ENCODE assay signal across 11 cellular contexts in the genomic region with DNA sequence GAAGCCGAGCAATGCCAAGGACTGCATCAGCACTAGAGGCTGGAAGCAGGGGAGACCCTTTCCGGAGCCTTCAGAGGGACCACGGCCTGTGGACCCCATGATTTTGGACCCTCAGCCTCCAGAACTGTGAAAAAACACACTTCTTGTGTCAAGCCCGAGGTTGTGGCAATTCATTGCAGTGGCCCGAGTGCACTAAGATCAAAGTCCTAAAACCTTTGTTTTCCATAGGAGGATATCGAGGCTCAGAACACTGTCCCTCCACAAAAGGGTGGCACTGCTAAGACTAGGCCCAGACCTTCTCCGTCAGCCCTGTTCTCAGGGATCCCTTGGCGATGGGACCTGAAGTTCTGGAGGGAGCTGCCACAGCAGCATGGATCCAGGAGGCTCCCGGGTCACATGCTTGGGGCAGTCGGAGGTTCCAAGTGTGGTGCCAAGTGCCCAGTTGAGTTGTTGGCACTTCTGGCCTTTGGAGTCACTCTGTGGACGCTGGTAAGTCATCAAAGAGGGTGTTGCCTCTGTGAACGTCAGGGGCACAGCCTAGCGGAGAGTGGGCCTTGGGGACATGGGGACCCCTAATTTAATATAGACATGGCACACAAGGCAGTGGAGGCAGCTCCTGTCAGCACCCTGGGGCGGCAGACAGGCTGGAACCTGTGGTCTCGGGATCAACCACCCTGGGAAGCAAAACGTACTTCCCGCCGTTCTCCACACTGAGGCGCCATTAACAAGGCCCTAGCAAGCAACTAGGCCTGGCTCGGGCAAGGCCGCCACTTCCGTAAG.
DNase-seq lines count a peak whose midpoint lies in the region; ATAC-seq and TF ChIP-seq lines count a peak whose summit lies in the region.
"Had no signal": no experiment of that assay in that cellular context is flagged by ENCODE, and none has a peak within 500 bp of the region (broad histone marks: within the 10 kb centered on the region; RNA-seq: fewer than 3 reads in every experiment).

No MANE protein-coding gene starts in this region.

- H3K27me3 ChIP-seq in BLaER1 treated with 17β-estradiol and CSF1 and Interleukin-3, amounts not matched to agents 10 nM and 100 nM = no peaks in the 10 kb centered on the region
- H3K27me3 ChIP-seq in muscle layer of colon (ENCODE audit: control insufficient read depth in 1 of 2, insufficient read depth in 2 of 2, low read length in 2 of 2) (no peaks in the 10 kb centered on the region), Caco-2 (replicated peaks; ENCODE audit: control insufficient read depth, insufficient read depth, low read length) (no peaks in the 10 kb centered on the region)
- H3K27me3 ChIP-seq: thyroid gland had no signal

- H3K4me3 ChIP-seq in BLaER1 treated with 17β-estradiol and CSF1 and Interleukin-3, amounts not matched to agents 10 nM and 100 nM = no peak overlapping the region
- H3K4me3 ChIP-seq in muscle layer of colon (ENCODE audit: low read depth in 1 of 2, low read length in 2 of 2) (no peak overlapping the region), Caco-2 (ENCODE audit: low read depth, low read length) (no peak overlapping the region)
- H3K4me3 ChIP-seq: thyroid gland had no signal

- ATAC-seq in natural killer cell treated with Interleukin-12 subunit alpha and Interleukin-12 subunit beta and Interleukin-15 and Interleukin-18, amount 100 ng/mL, for 72 hours = no peak

- H3K36me3 Mint-ChIP-seq in HFFc6 (ENCODE audit: low read depth) (no peaks in the 10 kb centered on the region), Caco-2 (ENCODE audit: insufficient read depth, unreplicated experiment) (no peaks in the 10 kb centered on the region)
- no peaks in the 10 kb centered on the region for H3K36me3 Mint-ChIP-seq in natural killer cell treated with Interleukin-12 subunit alpha and Interleukin-12 subunit beta and Interleukin-15 and Interleukin-18, amount 100 ng/mL, for 72 hours

- CTCF ChIA-PET in Caco-2 (lab: Charles Lee) = no interaction called here

- H3K9me3 Mint-ChIP-seq in HFFc6 = no peaks in the 10 kb centered on the region
- H3K9me3 Mint-ChIP-seq in natural killer cell treated with Interleukin-12 subunit alpha and Interleukin-12 subunit beta and Interleukin-15 and Interleukin-18, amount 100 ng/mL, for 72 hours = no peaks in the 10 kb centered on the region
- H3K9me3 Mint-ChIP-seq in Caco-2 (ENCODE audit: unreplicated experiment) = no peaks in the 10 kb centered on the region

- no peaks in the 10 kb centered on the region for H3K36me3 ChIP-seq in BLaER1 treated with 17β-estradiol and CSF1 and Interleukin-3, amounts not matched to agents 10 nM and 100 nM
- no peaks in the 10 kb centered on the region for H3K36me3 ChIP-seq in muscle layer of colon (ENCODE audit: insufficient read depth, low read length)
- H3K36me3 ChIP-seq in Caco-2 (ENCODE audit: control insufficient read depth, insufficient read depth, low read length) = no peaks in the 10 kb centered on the region
- H3K36me3 ChIP-seq: thyroid gland had no signal

- POLR2A ChIA-PET in Caco-2 (lab: Charles Lee) = no interaction called here

- H3K4me3 Mint-ChIP-seq in HFFc6 (no peak overlapping the region), Caco-2 (ENCODE audit: unreplicated experiment) (no peak overlapping the region)
- no peak overlapping the region for H3K4me3 Mint-ChIP-seq in natural killer cell treated with Interleukin-12 subunit alpha and Interleukin-12 subunit beta and Interleukin-15 and Interleukin-18, amount 100 ng/mL, for 72 hours

- no TSS peak for BruUV-seq in Caco-2 (replicated peaks; lab: Mats Ljungman, UMichigan)

- intact Hi-C loops in Caco-2 (cut with micrococcal nuclease; ENCODE audit: unreplicated experiment) = loop anchor here (2.0 to 5.0 kb wide), 2 partner anchors 317 to 1190 kb away; no protein-coding TSS in a partner anchor

- H3K4me2 ChIP-seq in BLaER1 treated with 17β-estradiol and CSF1 and Interleukin-3, amounts not matched to agents 10 nM and 100 nM = peak overlapping the region in 8 of 11 experiments; percentile 84 to 95 (median 93); a peak in 15 of 22 replicates

- H3K9me3 ChIP-seq in BLaER1 treated with 17β-estradiol and CSF1 and Interleukin-3, amounts not matched to agents 10 nM and 100 nM (replicated peaks in 1 of 11) = peaks cover 0 to 7% (median 4%) of the 10 kb centered on the region in 11 experiments; a peak in 14 of 22 replicates
- H3K9me3 ChIP-seq in muscle layer of colon (ENCODE audit: low read length) = no peaks in the 10 kb centered on the region
- H3K9me3 ChIP-seq in Caco-2 = no peaks in the 10 kb centered on the region
- H3K9me3 ChIP-seq: thyroid gland had no signal

- H3K27ac Mint-ChIP-seq in HFFc6 (no peak overlapping the region), Caco-2 (ENCODE audit: unreplicated experiment) (no peak overlapping the region)
- H3K27ac Mint-ChIP-seq in natural killer cell treated with Interleukin-12 subunit alpha and Interleukin-12 subunit beta and Interleukin-15 and Interleukin-18, amount 100 ng/mL, for 72 hours = no peak overlapping the region

- H3K9ac ChIP-seq in BLaER1 treated with 17β-estradiol and CSF1 and Interleukin-3, amounts not matched to agents 10 nM and 100 nM = no peak overlapping the region; a peak in 1 of 22 replicates
- H3K9ac ChIP-seq in muscle layer of colon (ENCODE audit: low read length) = no peak overlapping the region

- no peaks in the 10 kb centered on the region for H4K20me1 ChIP-seq in BLaER1 treated with 17β-estradiol and CSF1 and Interleukin-3, amounts not matched to agents 10 nM and 100 nM

- peaks cover 16 to 59% (median 42%) of the 10 kb centered on the region in 10 experiments for H3K4me1 ChIP-seq in BLaER1 treated with 17β-estradiol and CSF1 and Interleukin-3, amounts not matched to agents 10 nM and 100 nM
- H3K4me1 ChIP-seq in muscle layer of colon (ENCODE audit: insufficient read depth, low read length) (peaks cover 30% of the 10 kb centered on the region), Caco-2 (no peaks in the 10 kb centered on the region)

- peak overlapping the region in 4 of 11 experiments; percentile 15 to 80 (median 26); a peak in 3 of 22 replicates for H3K27ac ChIP-seq in BLaER1 treated with 17β-estradiol and CSF1 and Interleukin-3, amounts not matched to agents 10 nM and 100 nM
- peak overlapping the region; percentile 78 for H3K27ac ChIP-seq in muscle layer of colon (ENCODE audit: low read depth, low read length)

- TF ChIP-seq CTCF in HFFc6 (IDR thresholded peaks at IDR 0.05) (peak; percentile 53; the same call in 1 of the 2 replicates), Caco-2 (IDR thresholded peaks at IDR 0.05; ENCODE audit: insufficient read depth in 1 of 2, low read depth in 1 of 2, low read length in 1 of 2, severe bottlenecking in 1 of 2, unreplicated experiment in 1 of 2) (no peak)

- peaks cover 2% of the 10 kb centered on the region; the same call in 1 of the 2 replicates for H3K27me3 Mint-ChIP-seq in HFFc6 (ENCODE audit: insufficient read depth)
- peaks cover 0 to 4% of the 10 kb centered on the region in 2 donors for H3K27me3 Mint-ChIP-seq in natural killer cell treated with Interleukin-12 subunit alpha and Interleukin-12 subunit beta and Interleukin-15 and Interleukin-18, amount 100 ng/mL, for 72 hours
- no peaks in the 10 kb centered on the region for H3K27me3 Mint-ChIP-seq in Caco-2 (ENCODE audit: insufficient read depth, unreplicated experiment)

- DNase-seq in HFFc6 (no peak), dermis blood vessel endothelial cell (peak; percentile 57), NCI-H1048 (lab: John Stamatoyannopoulos, UW) (no peak), Caco-2 (no peak)
- no peak for DNase-seq in natural killer cell treated with Interleukin-12 subunit alpha and Interleukin-12 subunit beta and Interleukin-15 and Interleukin-18, amount 100 ng/mL, for 72 hours (ENCODE audit: low spot score)
- DNase-seq in activated CD4-positive, alpha-beta T cell treated with anti-CD3 and anti-CD28 coated beads for 48 hours = no peak
- DNase-seq: activated T-cell treated with anti-CD3 and anti-CD28 coated beads, Interleukin-2, amount 50 U/mL, for 1 hour; NCI-H1105 treated with DMSO at 0.1 percent for 48 hours; thyroid gland had no signal

- H3K4me1 Mint-ChIP-seq in HFFc6 (ENCODE audit: low read depth) (peaks cover 50% of the 10 kb centered on the region), Caco-2 (ENCODE audit: low read depth, unreplicated experiment) (peaks cover 6% of the 10 kb centered on the region)
- H3K4me1 Mint-ChIP-seq in natural killer cell treated with Interleukin-12 subunit alpha and Interleukin-12 subunit beta and Interleukin-15 and Interleukin-18, amount 100 ng/mL, for 72 hours (ENCODE audit: low read depth in 2 of 2) = no peaks in the 10 kb centered on the region
